Comparison of ENCODE assay signal across 9 cellular contexts in genomic region chr4:3355266-3355748, GRCh38.
DNase-seq lines count a peak whose midpoint lies in the region; ATAC-seq and TF ChIP-seq lines count a peak whose summit lies in the region.
"Had no signal": no experiment of that assay in that cellular context is flagged by ENCODE, and none has a peak within 500 bp of the region (broad histone marks: within the 10 kb centered on the region; RNA-seq: fewer than 3 reads in every experiment).

No MANE protein-coding gene starts in this region.

- H3K27me3 ChIP-seq in adrenal gland: no peaks in the 10 kb centered on the region

- intact Hi-C loops in adrenal gland (cut with DNase I): no loop called here

- TF ChIP-seq CTCF in GM12865 (IDR thresholded peaks at IDR 0.05; ENCODE audit: insufficient read depth, low read depth, low read length, missing control alignments) (no peak), adrenal gland (IDR thresholded peaks at IDR 0.05) (no peak)

- H3K36me3 ChIP-seq in adrenal gland (replicated peaks in 1 of 2): no peaks in the 10 kb centered on the region

- H3K4me1 ChIP-seq in adrenal gland (replicated peaks in 1 of 2): peaks cover 5 to 18% of the 10 kb centered on the region in 2 donors

- H3K9me3 ChIP-seq in adrenal gland (replicated peaks in 1 of 3): no peaks in the 10 kb centered on the region

- H3K4me3 ChIP-seq in GM12865 (ENCODE audit: low read depth, low read length) (no peak overlapping the region), adrenal gland (no peak overlapping the region)

- ATAC-seq in GM19395 (IDR thresholded peaks at IDR 0.05; ENCODE audit: unreplicated experiment) (peak; percentile 88), HG03097 (IDR thresholded peaks at IDR 0.05; ENCODE audit: low FRiP score, unreplicated experiment) (peak; percentile 80)

- WGBS in adrenal gland, 4 donors: 64 to 71% (median 66%) methylated on average over 8 of the region's 8 CpGs

- TF ChIP-seq POLR2A in adrenal gland (IDR thresholded peaks at IDR 0.05) (no peak), erythroblast (IDR thresholded peaks at IDR 0.05; ENCODE audit: low read length) (no peak)

- H3K27ac ChIP-seq in adrenal gland: peak overlapping the region in 3 of 5 donors; percentile 11 to 45 (median 28)

- peak; percentile 81 for DNase-seq in GM12865 (ENCODE audit: low read depth)
- DNase-seq in adrenal gland: peak in 3 of 7 donors; percentile 11 to 46 (median 21)
- DNase-seq in erythroblast (lab: John Stamatoyannopoulos, UW): no peak
- no peak for DNase-seq in AG08396 (ENCODE audit: low spot score)
- no peak for DNase-seq in HPDE6-E6E7 (ENCODE audit: extremely low spot score)
- DNase-seq in amygdala (lab: John Stamatoyannopoulos, UW): no peak
- DNase-seq: activated gamma-delta T cell had no signal
